1 cellular context compared by ENCODE assay signal in genomic region chr6:21264288-21264818, GRCh38.
TF ChIP-seq lines count a peak whose summit lies in the region.

No MANE protein-coding gene starts in this region.

TF ChIP-seq in HEK293, 187 proteins besides CTCF, POLR2A, EP300 and RAD21 (continued from another document and continues in another):
- TF ChIP-seq ZNF184 (tag by site-specific recombination; IDR thresholded peaks at IDR 0.05) (0 out of 2 replicates have a peak, but pooled peaks have one; percentile 41), SP3 (tag by site-specific recombination; IDR thresholded peaks at IDR 0.05) (0 out of 2 replicates have a peak, but pooled peaks have one; percentile 23), OVOL3 (tag by site-specific recombination; IDR thresholded peaks at IDR 0.05) (peak; percentile 99), ZNF629 (tag by site-specific recombination; IDR thresholded peaks at IDR 0.05) (peak; percentile 89), ZNF645 (tag by site-specific recombination; IDR thresholded peaks at IDR 0.05) (0 out of 2 replicates have a peak, but pooled peaks have one; percentile 55), ZNF596 (tag by site-specific recombination; IDR thresholded peaks at IDR 0.05) (peak; percentile 61), HIC1 (tag by site-specific recombination; IDR thresholded peaks at IDR 0.05) (peak; percentile 74), ZNF324 (tag by site-specific recombination; IDR thresholded peaks at IDR 0.05) (peak; percentile 67; the same call in 1 of the 2 replicates), REPIN1 (tag by site-specific recombination; IDR thresholded peaks at IDR 0.05; ENCODE audit: low read depth) (no peak; the same call in 1 of the 2 replicates), ZNF768 (tag by site-specific recombination; IDR thresholded peaks at IDR 0.05) (no peak), ZBTB20 (tag by site-specific recombination; IDR thresholded peaks at IDR 0.05) (0 out of 2 replicates have a peak, but pooled peaks have one; percentile 6), ZNF423 (tag by site-specific recombination; IDR thresholded peaks at IDR 0.05) (peak; percentile 58; the same call in 1 of the 2 replicates), ZNF10 (tag by site-specific recombination; IDR thresholded peaks at IDR 0.05) (peak; percentile 78; the same call in 1 of the 2 replicates), ZNF157 (tag by site-specific recombination; IDR thresholded peaks at IDR 0.05) (no peak), ZSCAN30 (tag by site-specific recombination; IDR thresholded peaks at IDR 0.05) (peak; percentile 95), ZIC2 (tag by site-specific recombination; IDR thresholded peaks at IDR 0.05) (peak; percentile 64), ZNF610 (tag by site-specific recombination; IDR thresholded peaks at IDR 0.05; ENCODE audit: borderline replicate concordance) (peak; percentile 90), ZNF274 (IDR thresholded peaks at IDR 0.05; ENCODE audit: low read length) (no peak), ZNF274 (tag by site-specific recombination; IDR thresholded peaks at IDR 0.05; ENCODE audit: borderline replicate concordance) (no peak), ZNF549 (tag by site-specific recombination; IDR thresholded peaks at IDR 0.05) (no peak), ZNF16 (tag by site-specific recombination; IDR thresholded peaks at IDR 0.05; ENCODE audit: low read depth) (no peak; the same call in 1 of the 2 replicates), TCF7L2 (IDR thresholded peaks at IDR 0.05; ENCODE audit: borderline replicate concordance, low read depth, low read length) (peak; percentile 99), ELK4 (IDR thresholded peaks at IDR 0.05; ENCODE audit: borderline replicate concordance, low read depth, low read length) (no peak), KLF17 (tag by site-specific recombination; IDR thresholded peaks at IDR 0.05) (peak; percentile 51; the same call in 1 of the 2 replicates), ZNF398 (tag by site-specific recombination; IDR thresholded peaks at IDR 0.05) (no peak), KLF16 (tag by site-specific recombination; IDR thresholded peaks at IDR 0.05) (no peak; the same call in 1 of the 2 replicates), HOXA7 (CRISPR knock-in tag; IDR thresholded peaks at IDR 0.05; ENCODE audit: borderline replicate concordance) (no peak), ZNF433 (tag by site-specific recombination; IDR thresholded peaks at IDR 0.05; ENCODE audit: low read depth) (no peak), FEZF1 (tag by site-specific recombination; IDR thresholded peaks at IDR 0.05) (peak; percentile 100), ZNF600 (tag by site-specific recombination; IDR thresholded peaks at IDR 0.05) (no peak), KLF1 (tag by site-specific recombination; IDR thresholded peaks at IDR 0.05) (0 out of 2 replicates have a peak, but pooled peaks have one; percentile 48), PATZ1 (tag by site-specific recombination; IDR thresholded peaks at IDR 0.05) (peak; percentile 76), ZNF121 (tag by site-specific recombination; IDR thresholded peaks at IDR 0.05) (peak; percentile 83), TSHZ1 (tag by site-specific recombination; IDR thresholded peaks at IDR 0.05; ENCODE audit: borderline replicate concordance) (peak; percentile 94), ZBTB49 (tag by site-specific recombination; IDR thresholded peaks at IDR 0.05; ENCODE audit: low read depth) (peak; percentile 72), ZNF571 (tag by site-specific recombination; IDR thresholded peaks at IDR 0.05) (no peak), ZBTB26 (tag by site-specific recombination; optimal IDR thresholded peaks at IDR 0.05) (peak; percentile 12), ZFP3 (tag by site-specific recombination; IDR thresholded peaks at IDR 0.05; ENCODE audit: low read depth) (peak; percentile 50), ZNF354C (tag by site-specific recombination; IDR thresholded peaks at IDR 0.05; ENCODE audit: borderline replicate concordance, low read depth) (no peak), GLI2 (tag by site-specific recombination; IDR thresholded peaks at IDR 0.05; ENCODE audit: borderline replicate concordance, low read depth) (peak; percentile 97), ZNF133 (tag by site-specific recombination; IDR thresholded peaks at IDR 0.05) (0 out of 2 replicates have a peak, but pooled peaks have one; percentile 18), ZNF560 (tag by site-specific recombination; IDR thresholded peaks at IDR 0.05; ENCODE audit: borderline replicate concordance) (no peak), KLF10 (tag by site-specific recombination; IDR thresholded peaks at IDR 0.05) (peak; percentile 88), ZNF416 (tag by site-specific recombination; IDR thresholded peaks at IDR 0.05) (no peak), ZNF223 (tag by site-specific recombination; IDR thresholded peaks at IDR 0.05) (no peak), ZBTB1 (tag by site-specific recombination; IDR thresholded peaks at IDR 0.05) (no peak), ZNF514 (tag by site-specific recombination; IDR thresholded peaks at IDR 0.05) (no peak), MYNN (tag by site-specific recombination; IDR thresholded peaks at IDR 0.05; ENCODE audit: borderline replicate concordance) (no peak), ZFP41 (tag by site-specific recombination; IDR thresholded peaks at IDR 0.05; ENCODE audit: borderline replicate concordance) (no peak), ZBTB21 (tag by site-specific recombination; IDR thresholded peaks at IDR 0.05) (peak; percentile 24; the same call in 1 of the 2 replicates), ZNF561 (tag by site-specific recombination; IDR thresholded peaks at IDR 0.05; ENCODE audit: borderline replicate concordance) (peak; percentile 99)
